ENCODE assay signal across 21 cellular contexts in the genomic region with DNA sequence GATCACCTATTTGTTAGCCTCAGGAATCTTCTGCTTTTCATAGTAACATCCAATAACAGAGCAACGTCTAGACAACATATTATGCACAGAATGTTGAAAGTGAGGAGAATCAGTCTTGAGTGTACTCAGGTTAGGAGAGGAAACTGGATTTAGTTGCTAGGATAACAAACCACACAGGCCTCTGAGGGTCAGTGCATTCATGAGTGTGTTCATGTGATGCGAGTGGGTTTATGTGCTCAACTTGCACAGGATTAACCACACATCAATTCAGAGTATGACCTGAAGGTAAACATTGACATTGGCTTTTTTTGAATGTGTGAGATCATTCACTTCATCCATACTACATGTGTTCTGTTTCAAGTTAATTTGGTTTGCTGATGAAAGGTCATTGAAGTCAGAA.
DNase-seq lines count a peak whose midpoint lies in the region; ATAC-seq and TF ChIP-seq lines count a peak whose summit lies in the region.
"Had no signal": no experiment of that assay in that cellular context is flagged by ENCODE, and none has a peak within 500 bp of the region (broad histone marks: within the 10 kb centered on the region; RNA-seq: fewer than 3 reads in every experiment).

No MANE protein-coding gene starts in this region.

- H3K4me3 Mint-ChIP-seq in CD8-positive, alpha-beta T cell, result no peak overlapping the region
- H3K4me3 Mint-ChIP-seq: activated CD4-positive, alpha-beta T cell treated with anti-CD3 and anti-CD28 coated beads, Interleukin-2, amount 10 ng/mL, durations not matched to agents 7 days and 5 days; activated naive CD8-positive, alpha-beta T cell treated with anti-CD3 and anti-CD28 coated beads, Interleukin-2, amount 10 ng/mL, durations not matched to agents 7 days and 5 days; endodermal cell; IgD-negative memory B cell; naive thymus-derived CD4-positive, alpha-beta T cell; T-helper 1 cell treated with Interleukin-12 subunit alpha and Interleukin-12 subunit beta and Interleukin-4 antibody, amounts not matched to agents 30 μg/mL and 1 μg/mL, for 36 hours had no signal

- H3K36me3 ChIP-seq in mesenchymal stem cell (ENCODE audit: control insufficient read depth in 1 of 2, insufficient read depth in 2 of 2, low read depth in 1 of 2, low read length in 2 of 2), result no peaks in the 10 kb centered on the region
- no peaks in the 10 kb centered on the region for H3K36me3 ChIP-seq in CD8-positive, alpha-beta T cell (ENCODE audit: insufficient read depth, low read length)
- H3K36me3 ChIP-seq: left lung, ovary, right lobe of liver had no signal

- no peak overlapping the region for H3K27ac ChIP-seq in mesenchymal stem cell (ENCODE audit: low read length, poor library complexity, severe bottlenecking)
- H3K27ac ChIP-seq in CD8-positive, alpha-beta T cell (ENCODE audit: low read depth, low read length), result no peak overlapping the region
- H3K27ac ChIP-seq: left lung, ovary, right lobe of liver had no signal

- H3K36me3 Mint-ChIP-seq in activated naive CD4-positive, alpha-beta T cell treated with anti-CD3 and anti-CD28 coated beads, Interleukin-2, amount 50 U/mL, for 72 hours, result no peaks in the 10 kb centered on the region
- H3K36me3 Mint-ChIP-seq in CD8-positive, alpha-beta T cell, result no peaks in the 10 kb centered on the region
- H3K36me3 Mint-ChIP-seq: activated naive CD8-positive, alpha-beta T cell treated with anti-CD3 and anti-CD28 coated beads, Interleukin-2, amount 10 ng/mL, durations not matched to agents 7 days and 5 days; naive thymus-derived CD4-positive, alpha-beta T cell had no signal

- no peaks in the 10 kb centered on the region for H3K79me1 ChIP-seq in mesenchymal stem cell (replicated peaks; ENCODE audit: low read length, poor library complexity, severe bottlenecking)

- no peak overlapping the region for H2BK5ac ChIP-seq in mesenchymal stem cell (ENCODE audit: low read depth, low read length, poor library complexity, severe bottlenecking)

- H3K23ac ChIP-seq in mesenchymal stem cell (ENCODE audit: low read length in 2 of 2), result no peak overlapping the region

- CTCF ChIA-PET in CD8-positive, alpha-beta T cell (lab: Charles Lee), result no interaction called here

- no peaks in the 10 kb centered on the region for H3K9me3 ChIP-seq in mesenchymal stem cell (ENCODE audit: control insufficient read depth, low read length)
- H3K9me3 ChIP-seq in CD8-positive, alpha-beta T cell (ENCODE audit: low read length), result no peaks in the 10 kb centered on the region
- H3K9me3 ChIP-seq: left lung, ovary, right lobe of liver had no signal

- ATAC-seq in activated naive CD4-positive, alpha-beta T cell treated with anti-CD3 and anti-CD28 coated beads, Interleukin-2, amount 50 U/mL, for 72 hours, result no peak
- ATAC-seq in CD8-positive, alpha-beta T cell, result no peak
- ATAC-seq: left lung; naive thymus-derived CD4-positive, alpha-beta T cell; right lobe of liver had no signal

- H3K4ac ChIP-seq in mesenchymal stem cell (ENCODE audit: low read depth in 1 of 2, low read length in 2 of 2), result no peak overlapping the region

- no peak overlapping the region for H3K14ac ChIP-seq in mesenchymal stem cell (ENCODE audit: low read length in 2 of 2)

- no peaks in the 10 kb centered on the region for H3K4me1 Mint-ChIP-seq in CD8-positive, alpha-beta T cell (ENCODE audit: low read depth)
- H3K4me1 Mint-ChIP-seq: activated CD4-positive, alpha-beta T cell treated with anti-CD3 and anti-CD28 coated beads, Interleukin-2, amount 10 ng/mL, durations not matched to agents 7 days and 5 days; activated naive CD8-positive, alpha-beta T cell treated with anti-CD3 and anti-CD28 coated beads, Interleukin-2, amount 10 ng/mL, durations not matched to agents 7 days and 5 days; endodermal cell; IgD-negative memory B cell had no signal

- intact Hi-C loops in CD8-positive, alpha-beta T cell (cut with DNase I, micrococcal nuclease), result no loop called here

- peaks cover 8% of the 10 kb centered on the region for H3K27me3 Mint-ChIP-seq in CD8-positive, alpha-beta T cell (ENCODE audit: low read depth)

- no CpG with 5 or more reads among the region's 2 CpGs for WGBS in mesenchymal stem cell

- no peak overlapping the region for H2BK120ac ChIP-seq in mesenchymal stem cell (ENCODE audit: low read depth, low read length)

- H4K8ac ChIP-seq in mesenchymal stem cell (ENCODE audit: low read length), result no peak overlapping the region

- H4K91ac ChIP-seq in mesenchymal stem cell (ENCODE audit: low read length), result no peak overlapping the region

- no peak overlapping the region for H3K27ac Mint-ChIP-seq in activated naive CD4-positive, alpha-beta T cell treated with anti-CD3 and anti-CD28 coated beads, Interleukin-2, amount 50 U/mL, for 72 hours
- no peak overlapping the region for H3K27ac Mint-ChIP-seq in CD8-positive, alpha-beta T cell
- H3K27ac Mint-ChIP-seq: activated CD4-positive, alpha-beta T cell treated with anti-CD3 and anti-CD28 coated beads, Interleukin-2, amount 10 ng/mL, durations not matched to agents 7 days and 5 days; activated naive CD8-positive, alpha-beta T cell treated with anti-CD3 and anti-CD28 coated beads, Interleukin-2, amount 10 ng/mL, durations not matched to agents 7 days and 5 days; endodermal cell; IgD-negative memory B cell; naive thymus-derived CD4-positive, alpha-beta T cell; T-helper 1 cell treated with Interleukin-12 subunit alpha and Interleukin-12 subunit beta and Interleukin-4 antibody, amounts not matched to agents 30 μg/mL and 1 μg/mL, for 36 hours had no signal

- peak; percentile 57 to 60 for DNase-seq in NCI-H187 (lab: John Stamatoyannopoulos, UW)
- DNase-seq in NCI-H187 treated with DMSO at 0.1 percent for 48 hours (lab: John Stamatoyannopoulos, UW), result no peak
- DNase-seq in NCI-H510A (lab: John Stamatoyannopoulos, UW), result peak; percentile 47
- DNase-seq in astrocyte of the hippocampus (ENCODE audit: low read depth, low spot score), result peak; percentile 17
- peak; percentile 34 for DNase-seq in mesenchymal stem cell
- DNase-seq in activated naive CD4-positive, alpha-beta T cell treated with anti-CD3 and anti-CD28 coated beads, Interleukin-2, amount 50 U/mL, for 72 hours (ENCODE audit: low spot score in 2 of 2), result no peak
- DNase-seq in CD8-positive, alpha-beta T cell, result no peak
- DNase-seq in activated T-cell treated with anti-CD3 and anti-CD28 coated beads for 4 hours, result no peak
- DNase-seq: activated CD4-positive, alpha-beta T cell treated with anti-CD3 and anti-CD28 coated beads, Interleukin-2, amount 10 ng/mL, durations not matched to agents 7 days and 5 days; activated CD8-positive, alpha-beta memory T cell treated with anti-CD3 and anti-CD28 coated beads, Interleukin-2, amount 50 U/mL, for 4 hours; activated naive CD8-positive, alpha-beta T cell treated with anti-CD3 and anti-CD28 coated beads, Interleukin-2, amount 10 ng/mL, durations not matched to agents 7 days and 5 days; cortex of kidney; endodermal cell; left lung; naive thymus-derived CD4-positive, alpha-beta T cell; NCI-H1436; NCI-H226; ovary; right lobe of liver had no signal

- no peak overlapping the region for H3K18ac ChIP-seq in mesenchymal stem cell (ENCODE audit: low read depth in 1 of 2, low read length in 2 of 2)

- no peak overlapping the region for H3K4me2 ChIP-seq in mesenchymal stem cell (ENCODE audit: low read length, poor library complexity, severe bottlenecking)

- H3K4me1 ChIP-seq in mesenchymal stem cell (ENCODE audit: control insufficient read depth, insufficient read depth, low read depth, low read length), result no peaks in the 10 kb centered on the region
- no peaks in the 10 kb centered on the region for H3K4me1 ChIP-seq in CD8-positive, alpha-beta T cell (ENCODE audit: insufficient read depth, low read length)
- H3K4me1 ChIP-seq: left lung, right lobe of liver had no signal

- H3K9ac ChIP-seq in mesenchymal stem cell (ENCODE audit: low read length), result no peak overlapping the region

- H3K9me3 Mint-ChIP-seq in activated naive CD4-positive, alpha-beta T cell treated with anti-CD3 and anti-CD28 coated beads, Interleukin-2, amount 50 U/mL, for 72 hours, result no peaks in the 10 kb centered on the region
- no peaks in the 10 kb centered on the region for H3K9me3 Mint-ChIP-seq in CD8-positive, alpha-beta T cell
- H3K9me3 Mint-ChIP-seq: activated CD4-positive, alpha-beta T cell treated with anti-CD3 and anti-CD28 coated beads, Interleukin-2, amount 10 ng/mL, durations not matched to agents 7 days and 5 days; activated naive CD8-positive, alpha-beta T cell treated with anti-CD3 and anti-CD28 coated beads, Interleukin-2, amount 10 ng/mL, durations not matched to agents 7 days and 5 days; endodermal cell; T-helper 1 cell treated with Interleukin-12 subunit alpha and Interleukin-12 subunit beta and Interleukin-4 antibody, amounts not matched to agents 30 μg/mL and 1 μg/mL, for 36 hours had no signal

- H3K4me3 ChIP-seq in mesenchymal stem cell (ENCODE audit: insufficient read depth in 1 of 2, low read depth in 1 of 2, low read length in 2 of 2), result no peak overlapping the region
- no peak overlapping the region for H3K4me3 ChIP-seq in CD8-positive, alpha-beta T cell (ENCODE audit: low read depth, low read length)
- H3K4me3 ChIP-seq: left lung, ovary, right lobe of liver had no signal

- H2BK12ac ChIP-seq in mesenchymal stem cell (ENCODE audit: low read length in 2 of 2), result no peak overlapping the region

- H3K27me3 ChIP-seq in mesenchymal stem cell (ENCODE audit: control insufficient read depth in 1 of 2, insufficient read depth in 1 of 2, low read length in 2 of 2), result no peaks in the 10 kb centered on the region
- H3K27me3 ChIP-seq in CD8-positive, alpha-beta T cell (ENCODE audit: insufficient read depth, low read length), result peaks cover 3% of the 10 kb centered on the region
- H3K27me3 ChIP-seq: left lung, ovary, right lobe of liver had no signal

- no peak for TF ChIP-seq CTCF in CD8-positive, alpha-beta T cell (IDR thresholded peaks at IDR 0.05)

- no peak overlapping the region for H2BK15ac ChIP-seq in mesenchymal stem cell (ENCODE audit: low read depth, poor library complexity, severe bottlenecking)

- POLR2A ChIA-PET in CD8-positive, alpha-beta T cell (lab: Charles Lee), result no interaction called here

- no peak overlapping the region for H2AFZ ChIP-seq in mesenchymal stem cell (ENCODE audit: low read depth, low read length)

- H2AK5ac ChIP-seq in mesenchymal stem cell (ENCODE audit: low read length, severe bottlenecking), result no peak overlapping the region

Comparison
In these comparisons a context has a peak if more than half of its experiments do, and no peak if none do; other contexts are left out.
1. DNase-seq: peak in NCI-H187 (2 of 2), NCI-H510A (single experiment), astrocyte of the hippocampus (single experiment) and mesenchymal stem cell (single experiment); none in NCI-H187 treated with DMSO at 0.1 percent for 48 hours (single experiment), activated naive CD4-positive, alpha-beta T cell treated with anti-CD3 and anti-CD28 coated beads, Interleukin-2, amount 50 U/mL, for 72 hours (0 of 2), CD8-positive, alpha-beta T cell (0 of 7) and activated T-cell treated with anti-CD3 and anti-CD28 coated beads for 4 hours (single experiment).